ENCODE assay signal across 8 cellular contexts in genomic region chr9:33025572-33026347, GRCh38. TPM values are rescaled to one million over a fixed set of nuclear protein-coding genes. Genes with fewer than 3 reads are reported as not detected.
DNase-seq lines count a peak whose midpoint lies in the region; ATAC-seq, FAIRE-seq and TF ChIP-seq lines count a peak whose summit lies in the region.

No MANE protein-coding gene starts in this region.

- H3K9ac ChIP-seq in neuronal stem cell (ENCODE audit: low read depth, low read length, poor library complexity), result peak overlapping the region; percentile 99

- peak; percentile 54 for ATAC-seq in CD8-positive, alpha-beta T cell
- ATAC-seq in GM21367 (IDR thresholded peaks at IDR 0.05; ENCODE audit: unreplicated experiment), result peak; percentile 30
- peak; percentile 17 for ATAC-seq in foreskin keratinocyte

- H3K4ac ChIP-seq in neuronal stem cell (ENCODE audit: low read length), result peak overlapping the region; percentile 17

- H3K9me3 Mint-ChIP-seq in CD8-positive, alpha-beta T cell, result no peaks in the 10 kb centered on the region

- H3K23ac ChIP-seq in neuronal stem cell (ENCODE audit: low read depth, low read length, poor library complexity), result peak overlapping the region; percentile 96

- H2AFZ ChIP-seq in neuronal stem cell (ENCODE audit: low read length), result peak overlapping the region; percentile 97

- H3K36me3 ChIP-seq in CD8-positive, alpha-beta T cell (ENCODE audit: insufficient read depth, low read length), result peaks cover 16% of the 10 kb centered on the region
- peaks cover 12 to 74% of the 10 kb centered on the region in 2 donors for H3K36me3 ChIP-seq in neuronal stem cell (replicated peaks in 1 of 2; ENCODE audit: control insufficient read depth in 2 of 2, insufficient read depth in 2 of 2, low read length in 2 of 2)

- peak overlapping the region; percentile 84 for H2BK15ac ChIP-seq in neuronal stem cell (ENCODE audit: low read length)

- H2BK5ac ChIP-seq in neuronal stem cell (ENCODE audit: low read length), result peak overlapping the region; percentile 93

- peak overlapping the region; percentile 96 for H3K27ac Mint-ChIP-seq in CD8-positive, alpha-beta T cell

- H2AK5ac ChIP-seq in neuronal stem cell (ENCODE audit: low read depth, low read length), result peak overlapping the region; percentile 99

- peak overlapping the region; percentile 77 for H2BK12ac ChIP-seq in neuronal stem cell (ENCODE audit: low read length)

- H3K79me1 ChIP-seq in neuronal stem cell (ENCODE audit: low read depth, low read length), result peaks cover 3% of the 10 kb centered on the region

- DNase-seq in CD8-positive, alpha-beta T cell, result peak; percentile 45 to 77 (median 67)
- DNase-seq in HTR-8/SVneo (ENCODE audit: insufficient read length, low spot score) (peak; percentile 47), RCC 7860 (ENCODE audit: low spot score) (peak; percentile 32), foreskin keratinocyte (peak in 1 of 2 donors; percentile 26), neuronal stem cell (ENCODE audit: low spot score) (no peak), superior temporal gyrus (ENCODE audit: extremely low spot score) (peak; percentile 50)
- DNase-seq in activated effector memory CD4-positive, alpha-beta T cell treated with Interleukin-2 at 50 U/mL for 16 hours, result peak; percentile 64

- peak overlapping the region; percentile 100 for H3K4me3 ChIP-seq in CD8-positive, alpha-beta T cell (ENCODE audit: low read depth, low read length)
- H3K4me3 ChIP-seq in neuronal stem cell (ENCODE audit: low read length in 2 of 2), result peak overlapping the region; percentile 96 to 100

- H4K8ac ChIP-seq in neuronal stem cell (ENCODE audit: low read depth, low read length), result no peak overlapping the region

- peaks cover 69% of the 10 kb centered on the region for H3K4me1 Mint-ChIP-seq in CD8-positive, alpha-beta T cell (ENCODE audit: low read depth)

- WGBS in neuronal stem cell (ENCODE audit: extremely low coverage in 2 of 2, insufficient read length in 2 of 2, insufficient replicate concordance in 1 of 2), 2 donors, result no CpG with 5 or more reads among the region's 36 CpGs

- no peak overlapping the region for H4K91ac ChIP-seq in neuronal stem cell (ENCODE audit: low read depth, low read length, poor library complexity)

- H3K27ac ChIP-seq in CD8-positive, alpha-beta T cell (ENCODE audit: low read depth, low read length), result peak overlapping the region; percentile 100
- peak overlapping the region; percentile 72 for H3K27ac ChIP-seq in foreskin keratinocyte
- peak overlapping the region; percentile 92 for H3K27ac ChIP-seq in neuronal stem cell (replicated peaks; ENCODE audit: low read length)

- H3K36me3 Mint-ChIP-seq in CD8-positive, alpha-beta T cell, result peaks cover 47% of the 10 kb centered on the region

- peak overlapping the region; percentile 76 for H3K4me2 ChIP-seq in neuronal stem cell (ENCODE audit: insufficient read depth, low read length, poor library complexity, severe bottlenecking)

- intact Hi-C loops in CD8-positive, alpha-beta T cell (cut with DNase I, micrococcal nuclease), result loop anchor here (1.0 to 10.0 kb wide), 10 partner anchors 24 to 1152 kb away; partner anchors contain the start of genes APTX (in 2 of the 2), BAG1 (in 2 of the 2), SMU1 (in 2 of the 2) and B4GALT1 (in 1 of the 2)

- H3K18ac ChIP-seq in neuronal stem cell (ENCODE audit: low read length), result peak overlapping the region; percentile 100

- TF ChIP-seq CTCF in CD8-positive, alpha-beta T cell (IDR thresholded peaks at IDR 0.05), result no peak
- TF ChIP-seq CTCF in foreskin keratinocyte (conservative IDR thresholded peaks at IDR 0.05), result no peak

- no peaks in the 10 kb centered on the region for H3K9me3 ChIP-seq in CD8-positive, alpha-beta T cell (ENCODE audit: low read length)
- no peaks in the 10 kb centered on the region for H3K9me3 ChIP-seq in neuronal stem cell (replicated peaks in 1 of 2; ENCODE audit: control insufficient read depth in 2 of 2, insufficient read depth in 1 of 2, low read depth in 1 of 2, low read length in 2 of 2)

- peak overlapping the region; percentile 63 for H3K14ac ChIP-seq in neuronal stem cell (ENCODE audit: low read length)

- CTCF ChIA-PET in CD8-positive, alpha-beta T cell (lab: Charles Lee), result interaction anchor here (1.0 to 1.2 kb wide), 3 partner anchors 50 to 475 kb away, joined by 3 to 5 read pairs (median 3); partner anchors contain the start of gene NFX1

- peak overlapping the region; percentile 85 for H2BK120ac ChIP-seq in neuronal stem cell (ENCODE audit: low read depth, low read length)

- H3K4me3 Mint-ChIP-seq in CD8-positive, alpha-beta T cell, result peak overlapping the region; percentile 96

- no peak for FAIRE-seq in HTR-8/SVneo (lab: Jason Lieb, UNC)
- FAIRE-seq in RCC 7860 (lab: Jason Lieb, UNC), result no peak

- POLR2A ChIA-PET in CD8-positive, alpha-beta T cell (lab: Charles Lee), result interaction anchor here (1.0 to 2.4 kb wide), 13 partner anchors 8 to 641 kb away, joined by 3 to 11 read pairs (median 4); partner anchors contain the start of genes ACO1, APTX, BAG1 and CHMP5

- peaks cover 64% of the 10 kb centered on the region for H3K4me1 ChIP-seq in CD8-positive, alpha-beta T cell (ENCODE audit: insufficient read depth, low read length)
- H3K4me1 ChIP-seq in foreskin keratinocyte, result peaks cover 28% of the 10 kb centered on the region
- H3K4me1 ChIP-seq in neuronal stem cell (ENCODE audit: control insufficient read depth in 2 of 2, insufficient read depth in 1 of 2, low read depth in 1 of 2, low read length in 2 of 2), result peaks cover 3 to 4% of the 10 kb centered on the region in 2 donors

- no peaks in the 10 kb centered on the region for H3K27me3 Mint-ChIP-seq in CD8-positive, alpha-beta T cell (ENCODE audit: low read depth)

- no peaks in the 10 kb centered on the region for H3K27me3 ChIP-seq in CD8-positive, alpha-beta T cell (ENCODE audit: insufficient read depth, low read length)
- H3K27me3 ChIP-seq in foreskin keratinocyte, result no peaks in the 10 kb centered on the region
- no peaks in the 10 kb centered on the region for H3K27me3 ChIP-seq in neuronal stem cell (ENCODE audit: control insufficient read depth in 3 of 3, insufficient read depth in 3 of 3, low read depth in 1 of 3, low read length in 3 of 3)

RNA-seq across cellular contexts. Expression of gene DNAJA1, which starts 0.7 kb away (rescaled TPM):
- total RNA-seq in CD8-positive, alpha-beta T cell, result 100 to 1,000 TPM; 170 to 172 TPM
- total RNA-seq in foreskin keratinocyte, result 137 and 170 TPM in 2 replicates
- 116 and 146 TPM in 2 replicates for polyA plus RNA-seq in foreskin keratinocyte
- polyA plus RNA-seq in neuronal stem cell (2013, experiment 1 of 2), result 153 TPM
- polyA plus RNA-seq in neuronal stem cell (2013, experiment 2 of 2), result 152 TPM

RNA-seq across cellular contexts. Expression of gene APTX, which starts 24.3 kb away (rescaled TPM):
- total RNA-seq in CD8-positive, alpha-beta T cell, result 10 to 100 TPM; 22.3 to 25.1 TPM
- 58.2 and 66.3 TPM in 2 replicates for total RNA-seq in foreskin keratinocyte
- 51.3 and 62.5 TPM in 2 replicates for polyA plus RNA-seq in foreskin keratinocyte
- 47.0 TPM for polyA plus RNA-seq in neuronal stem cell (2013, experiment 1 of 2)
- polyA plus RNA-seq in neuronal stem cell (2013, experiment 2 of 2), result 49.5 TPM

RNA-seq across cellular contexts. Expression of gene SMU1, which starts 50.7 kb away (rescaled TPM):
- 10 to 100 TPM; 29.2 to 30.0 TPM for total RNA-seq in CD8-positive, alpha-beta T cell
- 22.9 and 24.8 TPM in 2 replicates for total RNA-seq in foreskin keratinocyte
- polyA plus RNA-seq in foreskin keratinocyte, result 11.0 and 13.0 TPM in 2 replicates
- polyA plus RNA-seq in neuronal stem cell (2013, experiment 1 of 2), result 14.0 TPM
- polyA plus RNA-seq in neuronal stem cell (2013, experiment 2 of 2), result 14.7 TPM
